In genomic region chr7:23679898-23680416, GRCh38 we compare ENCODE assay signal across 8 cellular contexts. TPM values are rescaled to one million over a fixed set of nuclear protein-coding genes. Genes with fewer than 3 reads are reported as not detected.
DNase-seq lines count a peak whose midpoint lies in the region; ATAC-seq and TF ChIP-seq lines count a peak whose summit lies in the region.

A gene with protein sequence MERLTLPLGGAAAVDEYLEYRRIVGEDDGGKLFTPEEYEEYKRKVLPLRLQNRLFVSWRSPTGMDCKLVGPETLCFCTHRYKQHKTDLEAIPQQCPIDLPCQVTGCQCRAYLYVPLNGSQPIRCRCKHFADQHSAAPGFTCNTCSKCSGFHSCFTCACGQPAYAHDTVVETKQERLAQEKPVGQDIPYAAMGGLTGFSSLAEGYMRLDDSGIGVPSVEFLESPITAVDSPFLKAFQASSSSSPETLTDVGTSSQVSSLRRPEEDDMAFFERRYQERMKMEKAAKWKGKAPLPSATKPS (plus strand): TSS chr7:23680199. CDS start chr7:23680219, 20 bp downstream.

- peak within 1 kb of the TSS; percentile 63 for H3K4me3 ChIP-seq in kidney epithelial cell (ENCODE audit: low read depth, low read length)

- intact Hi-C loops in activated B cell treated with CpG ODN at 0.5 μM for 24 hours (cut with micrococcal nuclease), result loop anchor here (1.0 to 10.0 kb wide), 3 partner anchors 9 to 895 kb away; partner anchors contain the start of genes CCDC126 and PALS2

- H3K9me3 Mint-ChIP-seq in activated B cell treated with CpG ODN at 0.5 μM for 24 hours, result no peaks in the 10 kb centered on the region
- no peaks in the 10 kb centered on the region for H3K9me3 Mint-ChIP-seq in central memory CD8-positive, alpha-beta T cell

- peaks cover 20% of the 10 kb centered on the region for H3K4me1 Mint-ChIP-seq in activated B cell treated with CpG ODN at 0.5 μM for 24 hours
- no peaks in the 10 kb centered on the region for H3K4me1 Mint-ChIP-seq in central memory CD8-positive, alpha-beta T cell

- CTCF ChIA-PET in activated B cell treated with CpG ODN at 0.5 μM for 24 hours (lab: Charles Lee), result interaction anchor here (1.6 to 3.0 kb wide), 3 partner anchors 12 to 82 kb away, joined by 4 to 14 read pairs (median 6); partner anchors contain the start of gene CCDC126

- ATAC-seq in HG02763 (IDR thresholded peaks at IDR 0.05; ENCODE audit: unreplicated experiment) (peak; percentile 97), activated B cell treated with CpG ODN at 0.5 μM for 24 hours (ENCODE audit: low read depth) (peak; percentile 99)
- ATAC-seq in central memory CD8-positive, alpha-beta T cell (replicated peaks; ENCODE audit: extremely low read depth, poor library complexity, severe bottlenecking), result peak; percentile 95

- H3K27me3 Mint-ChIP-seq in activated B cell treated with CpG ODN at 0.5 μM for 24 hours, result no peaks in the 10 kb centered on the region
- H3K27me3 Mint-ChIP-seq in central memory CD8-positive, alpha-beta T cell, result no peaks in the 10 kb centered on the region

- H3K36me3 Mint-ChIP-seq in activated B cell treated with CpG ODN at 0.5 μM for 24 hours (ENCODE audit: low read depth), result peaks cover 4% of the 10 kb centered on the region
- H3K36me3 Mint-ChIP-seq in central memory CD8-positive, alpha-beta T cell (ENCODE audit: insufficient read depth), result peaks cover 7% of the 10 kb centered on the region

- no peaks in the 10 kb centered on the region for H3K27me3 ChIP-seq in kidney epithelial cell (ENCODE audit: control insufficient read depth, insufficient read depth, low read length)

- in situ Hi-C loops in GM13977 (cut with MboI; ENCODE audit: low pct_unique_long_range_greater_than_20kb, low sequenced_read_pairs, unreplicated experiment), result no loop called here

- TF ChIP-seq CTCF in GM13977 (IDR thresholded peaks at IDR 0.05; ENCODE audit: extremely low read depth, insufficient read depth, missing control alignments), result peak; percentile 84
- no peak for TF ChIP-seq CTCF in activated B cell treated with CpG ODN at 0.5 μM for 24 hours (IDR thresholded peaks at IDR 0.05)
- peak; percentile 61 for TF ChIP-seq CTCF in kidney epithelial cell (IDR thresholded peaks at IDR 0.05; ENCODE audit: insufficient read depth, low read length, poor library complexity, severe bottlenecking)

- H3K27ac Mint-ChIP-seq in activated B cell treated with CpG ODN at 0.5 μM for 24 hours, result peak within 1 kb of the TSS; percentile 43
- H3K27ac Mint-ChIP-seq in central memory CD8-positive, alpha-beta T cell (ENCODE audit: low read depth), result peak within 1 kb of the TSS; percentile 44

- peak; percentile 86 for DNase-seq in GM13977 (ENCODE audit: low spot score)
- DNase-seq in NCI-H1436 treated with DMSO at 0.1 percent for 48 hours (lab: John Stamatoyannopoulos, UW), result peak; percentile 12
- peak; percentile 68 for DNase-seq in activated B cell treated with CpG ODN at 0.5 μM for 24 hours
- peak; percentile 49 to 51 for DNase-seq in central memory CD8-positive, alpha-beta T cell (ENCODE audit: low spot score in 2 of 2)
- DNase-seq in kidney epithelial cell (ENCODE audit: low read depth), result peak; percentile 44
- peak; percentile 68 to 84 for DNase-seq in stimulated activated CD4-positive, alpha-beta T cell treated with anti-CD3 and anti-CD28 coated beads, Interleukin-15, amount 100 ng/mL, for 48 hours (ENCODE audit: low read depth in 2 of 2)
- DNase-seq in SKM-1 treated with dmso at 0.1 percent for 144 hours (lab: John Stamatoyannopoulos, UW; ENCODE audit: unreplicated experiment), result no peak

- POLR2A ChIA-PET in activated B cell treated with CpG ODN at 0.5 μM for 24 hours (lab: Charles Lee), result interaction anchor here (0.7 to 1.9 kb wide), 3 partner anchors 82 to 855 kb away, joined by 3 to 9 read pairs (median 4); partner anchors contain the start of gene CCDC126

- H3K36me3 ChIP-seq in kidney epithelial cell (ENCODE audit: control insufficient read depth, insufficient read depth, low read length), result no peaks in the 10 kb centered on the region

- H3K4me3 Mint-ChIP-seq in activated B cell treated with CpG ODN at 0.5 μM for 24 hours, result peak within 1 kb of the TSS; percentile 90
- H3K4me3 Mint-ChIP-seq in central memory CD8-positive, alpha-beta T cell, result peak within 1 kb of the TSS; percentile 87

RNA-seq across cellular contexts. Expression of the gene that starts here (rescaled TPM):
- total RNA-seq in activated B cell treated with CpG ODN at 0.5 μM for 24 hours (6.5 and 8.3 TPM in 2 replicates), kidney epithelial cell (14.2 and 15.5 TPM in 2 replicates)
